1 cellular context compared by ENCODE assay signal in genomic region chr5:157955541-157956172, GRCh38.
A peak's percentile ranks its signal among the peaks of the same experiment; 100 is the strongest.
TF ChIP-seq lines count a peak whose summit lies in the region.

No MANE protein-coding gene starts in this region.

TF ChIP-seq in HEK293, 187 proteins besides CTCF, POLR2A, EP300 and RAD21 (continued from another document):
- TF ChIP-seq PRDM2 (tag by site-specific recombination; IDR thresholded peaks at IDR 0.05; ENCODE audit: borderline replicate concordance) (no peak), ELK4 (IDR thresholded peaks at IDR 0.05; ENCODE audit: borderline replicate concordance, low read depth, low read length) (no peak), ZSCAN5A (tag by site-specific recombination; IDR thresholded peaks at IDR 0.05) (no peak), ZNF138 (tag by site-specific recombination; IDR thresholded peaks at IDR 0.05; ENCODE audit: borderline replicate concordance) (no peak), ZNF366 (tag by site-specific recombination; conservative IDR thresholded peaks at IDR 0.05) (peak; percentile 90), ZBTB6 (tag by site-specific recombination; IDR thresholded peaks at IDR 0.05) (no peak)
